1 cellular context compared by ENCODE assay signal in the genomic region with DNA sequence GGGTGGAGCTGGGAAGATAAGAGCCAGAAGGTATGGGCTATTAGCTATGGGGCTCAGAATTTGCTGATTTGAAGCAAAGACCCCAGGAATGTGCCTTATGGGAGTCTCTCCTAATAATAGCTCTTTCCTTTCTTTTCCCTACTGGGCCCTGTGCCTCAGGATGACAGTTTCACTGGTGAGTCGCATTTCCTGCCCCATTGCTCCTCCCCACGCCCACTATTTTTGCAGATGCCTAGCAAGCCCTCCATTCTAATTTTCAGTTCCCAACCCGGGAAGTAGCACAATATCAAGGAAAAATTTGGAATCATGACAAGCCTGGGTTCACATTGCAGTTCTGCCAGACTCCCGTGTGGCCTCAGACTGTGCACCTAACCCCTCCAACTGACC.
TF ChIP-seq lines count a peak whose summit lies in the region.

No MANE protein-coding gene starts in this region.

TF ChIP-seq in GM12878, 131 proteins besides CTCF, POLR2A, EP300 and RAD21:
- TF ChIP-seq EED (IDR thresholded peaks at IDR 0.05; ENCODE audit: low read depth) (0 out of 2 replicates have a peak, but pooled peaks have one; percentile 30), IKZF1 (conservative IDR thresholded peaks at IDR 0.05) (peak; percentile 36; the same call in 1 of the 2 replicates), RCOR1 (conservative IDR thresholded peaks at IDR 0.05; ENCODE audit: low read depth, low read length) (no peak)
